ENCODE assay signal across 9 cellular contexts in the genomic region with DNA sequence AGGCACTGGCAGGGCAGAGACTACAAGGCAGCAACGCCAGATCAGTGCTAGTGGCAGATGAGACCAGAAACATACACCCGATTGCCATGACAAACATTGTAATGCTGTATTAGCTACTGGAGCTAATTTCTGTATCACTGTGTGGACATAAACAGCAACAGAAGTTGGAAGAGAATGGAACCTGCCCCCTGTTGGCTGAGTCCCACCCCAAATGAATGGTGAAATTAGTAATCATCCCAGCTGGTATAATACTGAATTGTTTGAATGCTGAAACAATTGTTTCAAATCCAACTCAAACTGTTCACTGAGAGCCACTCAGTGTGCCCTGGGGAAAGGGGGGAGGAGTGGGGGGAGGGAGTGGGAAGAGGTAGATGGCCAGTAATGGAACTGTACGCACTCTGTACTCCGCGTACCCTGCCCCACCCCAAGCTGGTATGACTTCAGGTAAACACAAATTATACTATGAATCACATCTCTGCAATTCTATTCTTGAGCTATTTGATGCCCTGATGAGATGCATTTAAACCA. TPM values are rescaled to one million over a fixed set of nuclear protein-coding genes. Genes with fewer than 3 reads are reported as not detected.
DNase-seq lines count a peak whose midpoint lies in the region; ATAC-seq and TF ChIP-seq lines count a peak whose summit lies in the region.
"Had no signal": no experiment of that assay in that cellular context is flagged by ENCODE, and none has a peak within 500 bp of the region (broad histone marks: within the 10 kb centered on the region; RNA-seq: fewer than 3 reads in every experiment).

No MANE protein-coding gene starts in this region.

- no peak overlapping the region for H3K4me3 ChIP-seq in CD8-positive, alpha-beta T cell (ENCODE audit: low read depth, low read length)
- H3K4me3 ChIP-seq: heart left ventricle had no signal

- H3K27me3 Mint-ChIP-seq in CD8-positive, alpha-beta T cell (ENCODE audit: low read depth) = no peaks in the 10 kb centered on the region
- no peaks in the 10 kb centered on the region for H3K27me3 Mint-ChIP-seq in activated naive CD8-positive, alpha-beta T cell treated with anti-CD3 and anti-CD28 coated beads for 36 hours
- H3K27me3 Mint-ChIP-seq in naive thymus-derived CD8-positive, alpha-beta T cell = no peaks in the 10 kb centered on the region

- peak overlapping the region; percentile 91 for H3K27ac Mint-ChIP-seq in CD8-positive, alpha-beta T cell
- H3K27ac Mint-ChIP-seq in activated naive CD8-positive, alpha-beta T cell treated with anti-CD3 and anti-CD28 coated beads for 36 hours = peak overlapping the region; percentile 82
- peak overlapping the region; percentile 81 to 98 (median 92) for H3K27ac Mint-ChIP-seq in naive thymus-derived CD8-positive, alpha-beta T cell

- peaks cover 60% of the 10 kb centered on the region for H3K4me1 Mint-ChIP-seq in CD8-positive, alpha-beta T cell (ENCODE audit: low read depth)
- H3K4me1 Mint-ChIP-seq in activated naive CD8-positive, alpha-beta T cell treated with anti-CD3 and anti-CD28 coated beads for 36 hours = peaks cover 41% of the 10 kb centered on the region
- peaks cover 33 to 78% (median 57%) of the 10 kb centered on the region in 4 donors for H3K4me1 Mint-ChIP-seq in naive thymus-derived CD8-positive, alpha-beta T cell

- POLR2A ChIA-PET in CD8-positive, alpha-beta T cell (lab: Charles Lee) = interaction anchor here (0.6 to 3.1 kb wide), 5 partner anchors 10 to 806 kb away, joined by 3 to 16 read pairs (median 5); no protein-coding TSS in a partner anchor
- POLR2A ChIA-PET in naive thymus-derived CD8-positive, alpha-beta T cell (lab: Charles Lee) = interaction anchor here (0.6 to 4.9 kb wide), 3 partner anchors 8 to 11 kb away, joined by 3 to 73 read pairs (median 32); a partner anchor contains a TSS

- intact Hi-C loops in CD8-positive, alpha-beta T cell (cut with DNase I, micrococcal nuclease) = loop anchor here in 1 of 2 experiments (1.0 kb wide), 1 partner anchor 11 kb away; a partner anchor contains a TSS

- peaks cover 56% of the 10 kb centered on the region for H3K4me1 ChIP-seq in CD8-positive, alpha-beta T cell (ENCODE audit: insufficient read depth, low read length)

- H3K27ac ChIP-seq in CD8-positive, alpha-beta T cell (ENCODE audit: low read depth, low read length) = peak overlapping the region; percentile 33

- peaks cover 10% of the 10 kb centered on the region for H3K36me3 Mint-ChIP-seq in CD8-positive, alpha-beta T cell
- peaks cover 9% of the 10 kb centered on the region for H3K36me3 Mint-ChIP-seq in activated naive CD8-positive, alpha-beta T cell treated with anti-CD3 and anti-CD28 coated beads for 36 hours
- H3K36me3 Mint-ChIP-seq in naive thymus-derived CD8-positive, alpha-beta T cell = peaks cover 0 to 15% (median 14%) of the 10 kb centered on the region in 3 donors

- H3K4me3 Mint-ChIP-seq in CD8-positive, alpha-beta T cell = peak overlapping the region; percentile 40
- H3K4me3 Mint-ChIP-seq in activated naive CD8-positive, alpha-beta T cell treated with anti-CD3 and anti-CD28 coated beads for 36 hours = peak overlapping the region; percentile 14
- peak overlapping the region; percentile 16 to 79 (median 60) for H3K4me3 Mint-ChIP-seq in naive thymus-derived CD8-positive, alpha-beta T cell

- peak; percentile 55 for ATAC-seq in CD8-positive, alpha-beta T cell
- peak; percentile 29 to 37 for ATAC-seq in naive thymus-derived CD8-positive, alpha-beta T cell
- ATAC-seq in GM18517 (IDR thresholded peaks at IDR 0.05; ENCODE audit: unreplicated experiment) (no peak), GM19035 (IDR thresholded peaks at IDR 0.05; ENCODE audit: unreplicated experiment) (no peak), HG03175 (IDR thresholded peaks at IDR 0.05; ENCODE audit: unreplicated experiment) (no peak)
- ATAC-seq: heart left ventricle had no signal

- peak in 1 of 7 experiments; percentile 53 for DNase-seq in CD8-positive, alpha-beta T cell
- DNase-seq in LoVo (ENCODE audit: low spot score) (peak; percentile 81), cerebellum (ENCODE audit: low spot score) (no peak)
- no peak for DNase-seq in activated naive CD8-positive, alpha-beta T cell treated with anti-CD3 and anti-CD28 coated beads for 36 hours
- no peak for DNase-seq in naive thymus-derived CD8-positive, alpha-beta T cell
- DNase-seq: heart left ventricle had no signal

- no peaks in the 10 kb centered on the region for H3K27me3 ChIP-seq in CD8-positive, alpha-beta T cell (ENCODE audit: insufficient read depth, low read length)
- H3K27me3 ChIP-seq: heart left ventricle had no signal

- H3K36me3 ChIP-seq in CD8-positive, alpha-beta T cell (ENCODE audit: insufficient read depth, low read length) = no peaks in the 10 kb centered on the region
- H3K36me3 ChIP-seq: heart left ventricle had no signal

- H3K9me3 Mint-ChIP-seq in CD8-positive, alpha-beta T cell = peaks cover 15% of the 10 kb centered on the region
- peaks cover 24% of the 10 kb centered on the region for H3K9me3 Mint-ChIP-seq in activated naive CD8-positive, alpha-beta T cell treated with anti-CD3 and anti-CD28 coated beads for 36 hours
- H3K9me3 Mint-ChIP-seq in naive thymus-derived CD8-positive, alpha-beta T cell = peaks cover 0 to 30% (median 15%) of the 10 kb centered on the region in 9 donors

- no peaks in the 10 kb centered on the region for H3K9me3 ChIP-seq in CD8-positive, alpha-beta T cell (ENCODE audit: low read length)

- CTCF ChIA-PET in CD8-positive, alpha-beta T cell (lab: Charles Lee) = interaction anchor here (0.5 to 17.7 kb wide), 7 partner anchors 9 to 36 kb away, joined by 3 to 384 read pairs (median 3); a partner anchor contains a TSS

- TF ChIP-seq CTCF in CD8-positive, alpha-beta T cell (IDR thresholded peaks at IDR 0.05) = no peak

RNA-seq across cellular contexts. Expression of a gene that starts 11.2 kb away (rescaled TPM):
- 10 to 100 TPM; 88.0 to 90.4 TPM for total RNA-seq in CD8-positive, alpha-beta T cell
- total RNA-seq in activated naive CD8-positive, alpha-beta T cell treated with anti-CD3 and anti-CD28 coated beads for 36 hours = 10 to 100 TPM; 76.6 to 79.9 TPM
- total RNA-seq in naive thymus-derived CD8-positive, alpha-beta T cell = 10 to 100 TPM; 94.8 to 97.7 TPM
- 10 to 100 TPM; 16.7 to 22.9 (median 19.1) TPM for polyA plus RNA-seq in naive thymus-derived CD8-positive, alpha-beta T cell
- total RNA-seq in cerebellum = 1.1 TPM

RNA-seq across cellular contexts. Expression of a gene that starts 40.9 kb away (rescaled TPM):
- 100 to 1,000 TPM; 161 to 178 TPM for total RNA-seq in CD8-positive, alpha-beta T cell
- 10 to 100 TPM; 29.6 to 30.7 TPM for total RNA-seq in activated naive CD8-positive, alpha-beta T cell treated with anti-CD3 and anti-CD28 coated beads for 36 hours
- total RNA-seq in naive thymus-derived CD8-positive, alpha-beta T cell = 10 to 100 TPM; 56.4 to 56.9 TPM
- 10 to 100 TPM; 29.6 to 41.9 (median 32.2) TPM for polyA plus RNA-seq in naive thymus-derived CD8-positive, alpha-beta T cell
- total RNA-seq in cerebellum = 96.0 TPM

Comparison
In these comparisons a context has a peak if more than half of its experiments do, and no peak if none do; other contexts are left out.
1. ATAC-seq: peak in CD8-positive, alpha-beta T cell (single experiment) and naive thymus-derived CD8-positive, alpha-beta T cell (2 of 2); none in GM18517 (single experiment), GM19035 (single experiment) and HG03175 (single experiment).
2. RNA of a gene that starts 11.2 kb away (total RNA-seq): 94.8 to 97.7 TPM in naive thymus-derived CD8-positive, alpha-beta T cell, 88.0 to 90.4 TPM in CD8-positive, alpha-beta T cell and 76.6 to 79.9 TPM in activated naive CD8-positive, alpha-beta T cell treated with anti-CD3 and anti-CD28 coated beads for 36 hours; 1.1 TPM in cerebellum (single experiment); every median in the first group is over 10 times any median in the second.
3. Peak in every context shown above with its lines, with median percentiles within 50 percentile points of each other: H3K27ac Mint-ChIP-seq and H3K4me3 Mint-ChIP-seq.